Comparison of ENCODE assay signal across 1 cellular context in the genomic region with DNA sequence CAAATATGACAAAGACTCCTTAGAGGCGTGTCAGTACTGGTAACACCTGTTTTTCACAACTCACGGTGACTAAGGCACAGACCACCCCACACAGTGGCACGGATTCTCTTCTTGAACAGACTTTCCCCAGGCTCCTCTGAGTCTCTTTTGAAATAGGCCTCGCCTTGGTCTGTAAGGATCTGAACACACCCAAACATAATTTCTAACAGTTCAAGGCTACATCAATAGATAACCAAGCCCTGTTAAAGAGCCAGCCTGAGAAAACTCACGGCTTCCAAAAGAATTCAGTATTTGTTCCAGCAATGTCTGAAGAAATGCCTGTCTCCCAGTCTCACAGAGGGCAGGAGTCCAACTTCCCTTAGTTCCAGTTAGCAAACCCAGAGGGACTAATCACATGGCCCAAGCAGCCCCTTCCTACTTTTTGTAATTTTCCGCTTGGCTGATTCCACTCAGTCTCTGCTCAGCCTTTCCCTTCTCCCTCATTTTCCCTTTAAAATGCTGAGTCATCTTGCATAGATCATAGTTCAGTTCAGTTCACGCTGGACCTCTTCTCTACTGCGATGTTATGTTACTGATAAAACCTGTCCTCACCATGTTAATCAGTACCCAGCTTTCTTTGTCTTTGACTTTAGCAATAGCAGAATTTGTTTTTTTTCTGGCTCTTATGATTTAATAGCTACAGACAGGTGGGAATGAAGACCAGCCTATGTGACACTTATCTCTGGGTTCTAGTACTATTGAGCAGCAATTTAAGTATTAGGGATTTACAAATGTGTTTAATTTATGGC.
A peak's percentile ranks its signal among the peaks of the same experiment; 100 is the strongest.
TF ChIP-seq lines count a peak whose summit lies in the region.

No MANE protein-coding gene starts in this region.

TF ChIP-seq in K562, 482 proteins besides CTCF, POLR2A, EP300 and RAD21 (continued from another document and continues in another):
- TF ChIP-seq, protein P1, sequence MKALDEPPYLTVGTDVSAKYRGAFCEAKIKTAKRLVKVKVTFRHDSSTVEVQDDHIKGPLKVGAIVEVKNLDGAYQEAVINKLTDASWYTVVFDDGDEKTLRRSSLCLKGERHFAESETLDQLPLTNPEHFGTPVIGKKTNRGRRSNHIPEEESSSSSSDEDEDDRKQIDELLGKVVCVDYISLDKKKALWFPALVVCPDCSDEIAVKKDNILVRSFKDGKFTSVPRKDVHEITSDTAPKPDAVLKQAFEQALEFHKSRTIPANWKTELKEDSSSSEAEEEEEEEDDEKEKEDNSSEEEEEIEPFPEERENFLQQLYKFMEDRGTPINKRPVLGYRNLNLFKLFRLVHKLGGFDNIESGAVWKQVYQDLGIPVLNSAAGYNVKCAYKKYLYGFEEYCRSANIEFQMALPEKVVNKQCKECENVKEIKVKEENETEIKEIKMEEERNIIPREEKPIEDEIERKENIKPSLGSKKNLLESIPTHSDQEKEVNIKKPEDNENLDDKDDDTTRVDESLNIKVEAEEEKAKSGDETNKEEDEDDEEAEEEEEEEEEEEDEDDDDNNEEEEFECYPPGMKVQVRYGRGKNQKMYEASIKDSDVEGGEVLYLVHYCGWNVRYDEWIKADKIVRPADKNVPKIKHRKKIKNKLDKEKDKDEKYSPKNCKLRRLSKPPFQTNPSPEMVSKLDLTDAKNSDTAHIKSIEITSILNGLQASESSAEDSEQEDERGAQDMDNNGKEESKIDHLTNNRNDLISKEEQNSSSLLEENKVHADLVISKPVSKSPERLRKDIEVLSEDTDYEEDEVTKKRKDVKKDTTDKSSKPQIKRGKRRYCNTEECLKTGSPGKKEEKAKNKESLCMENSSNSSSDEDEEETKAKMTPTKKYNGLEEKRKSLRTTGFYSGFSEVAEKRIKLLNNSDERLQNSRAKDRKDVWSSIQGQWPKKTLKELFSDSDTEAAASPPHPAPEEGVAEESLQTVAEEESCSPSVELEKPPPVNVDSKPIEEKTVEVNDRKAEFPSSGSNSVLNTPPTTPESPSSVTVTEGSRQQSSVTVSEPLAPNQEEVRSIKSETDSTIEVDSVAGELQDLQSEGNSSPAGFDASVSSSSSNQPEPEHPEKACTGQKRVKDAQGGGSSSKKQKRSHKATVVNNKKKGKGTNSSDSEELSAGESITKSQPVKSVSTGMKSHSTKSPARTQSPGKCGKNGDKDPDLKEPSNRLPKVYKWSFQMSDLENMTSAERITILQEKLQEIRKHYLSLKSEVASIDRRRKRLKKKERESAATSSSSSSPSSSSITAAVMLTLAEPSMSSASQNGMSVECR (CRISPR knock-in tag; IDR thresholded peaks at IDR 0.05), result no peak
- TF ChIP-seq TBL1XR1 (IDR thresholded peaks at IDR 0.05; ENCODE audit: low read length in 2 of 2) (peak; percentile 73 to 91; a peak in 3 of 4 replicates), SIX5 (IDR thresholded peaks at IDR 0.05; ENCODE audit: borderline replicate concordance in 1 of 2, insufficient read depth in 1 of 2, low read depth in 1 of 2, low read length in 2 of 2) (no peak), ZEB2 (IDR thresholded peaks at IDR 0.05) (peak; percentile 69), RFX5 (IDR thresholded peaks at IDR 0.05; ENCODE audit: low read depth, low read length) (no peak), MCM2 (IDR thresholded peaks at IDR 0.05; ENCODE audit: low read depth) (no peak), KLF16 (IDR thresholded peaks at IDR 0.05) (no peak), RBM15 (IDR thresholded peaks at IDR 0.05; ENCODE audit: insufficient read depth, low read length) (no peak), HNRNPH1 (optimal IDR thresholded peaks at IDR 0.05; ENCODE audit: low read depth, low read length) (no peak), ZNF639 (CRISPR knock-in tag; conservative IDR thresholded peaks at IDR 0.05 in 1 of 2, IDR thresholded peaks at IDR 0.05 in 1 of 2) (peak in 1 of 2 experiments; percentile 76; a peak in 2 of 4 replicates), MNT (conservative IDR thresholded peaks at IDR 0.05) (peak; percentile 55 to 65; a peak in 3 of 4 replicates), ZNF551 (CRISPR knock-in tag; IDR thresholded peaks at IDR 0.05) (no peak), XRCC3 (IDR thresholded peaks at IDR 0.05) (no peak), ZNF174 (CRISPR knock-in tag; IDR thresholded peaks at IDR 0.05) (no peak), MYNN (IDR thresholded peaks at IDR 0.05) (no peak), MYNN (CRISPR knock-in tag; IDR thresholded peaks at IDR 0.05) (no peak), THRB (CRISPR knock-in tag; conservative IDR thresholded peaks at IDR 0.05) (no peak), ZC3H4 (CRISPR knock-in tag; IDR thresholded peaks at IDR 0.05; ENCODE audit: borderline replicate concordance) (no peak), EWSR1 (IDR thresholded peaks at IDR 0.05; ENCODE audit: borderline replicate concordance, low read depth, partially characterized antibody) (no peak), PRMT5 (CRISPR knock-in tag; IDR thresholded peaks at IDR 0.05) (no peak), TAF9B (IDR thresholded peaks at IDR 0.05; ENCODE audit: partially characterized antibody) (peak; percentile 90), KLF13 (tag; IDR thresholded peaks at IDR 0.05; ENCODE audit: borderline replicate concordance, low read depth) (no peak), STAG1 (CRISPR knock-in tag; IDR thresholded peaks at IDR 0.05; ENCODE audit: borderline replicate concordance) (no peak), LEF1 (IDR thresholded peaks at IDR 0.05) (peak; percentile 96)
- TF ChIP-seq, protein P2, sequence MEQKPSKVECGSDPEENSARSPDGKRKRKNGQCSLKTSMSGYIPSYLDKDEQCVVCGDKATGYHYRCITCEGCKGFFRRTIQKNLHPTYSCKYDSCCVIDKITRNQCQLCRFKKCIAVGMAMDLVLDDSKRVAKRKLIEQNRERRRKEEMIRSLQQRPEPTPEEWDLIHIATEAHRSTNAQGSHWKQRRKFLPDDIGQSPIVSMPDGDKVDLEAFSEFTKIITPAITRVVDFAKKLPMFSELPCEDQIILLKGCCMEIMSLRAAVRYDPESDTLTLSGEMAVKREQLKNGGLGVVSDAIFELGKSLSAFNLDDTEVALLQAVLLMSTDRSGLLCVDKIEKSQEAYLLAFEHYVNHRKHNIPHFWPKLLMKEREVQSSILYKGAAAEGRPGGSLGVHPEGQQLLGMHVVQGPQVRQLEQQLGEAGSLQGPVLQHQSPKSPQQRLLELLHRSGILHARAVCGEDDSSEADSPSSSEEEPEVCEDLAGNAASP (IDR thresholded peaks at IDR 0.05), result peak; percentile 85
- TF ChIP-seq, protein P3, sequence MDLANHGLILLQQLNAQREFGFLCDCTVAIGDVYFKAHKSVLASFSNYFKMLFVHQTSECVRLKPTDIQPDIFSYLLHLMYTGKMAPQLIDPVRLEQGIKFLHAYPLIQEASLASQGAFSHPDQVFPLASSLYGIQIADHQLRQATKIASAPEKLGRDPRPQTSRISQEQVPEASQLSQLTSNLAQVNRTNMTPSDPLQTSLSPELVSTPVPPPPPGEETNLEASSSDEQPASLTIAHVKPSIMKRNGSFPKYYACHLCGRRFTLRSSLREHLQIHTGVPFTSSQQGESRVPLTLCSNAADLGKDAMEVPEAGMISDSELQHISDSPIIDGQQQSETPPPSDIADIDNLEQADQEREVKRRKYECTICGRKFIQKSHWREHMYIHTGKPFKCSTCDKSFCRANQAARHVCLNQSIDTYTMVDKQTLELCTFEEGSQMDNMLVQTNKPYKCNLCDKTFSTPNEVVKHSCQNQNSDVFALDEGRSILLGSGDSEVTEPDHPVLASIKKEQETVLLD (IDR thresholded peaks at IDR 0.05), result peak; percentile 68; the same call in 1 of the 2 replicates
- TF ChIP-seq, protein P4, sequence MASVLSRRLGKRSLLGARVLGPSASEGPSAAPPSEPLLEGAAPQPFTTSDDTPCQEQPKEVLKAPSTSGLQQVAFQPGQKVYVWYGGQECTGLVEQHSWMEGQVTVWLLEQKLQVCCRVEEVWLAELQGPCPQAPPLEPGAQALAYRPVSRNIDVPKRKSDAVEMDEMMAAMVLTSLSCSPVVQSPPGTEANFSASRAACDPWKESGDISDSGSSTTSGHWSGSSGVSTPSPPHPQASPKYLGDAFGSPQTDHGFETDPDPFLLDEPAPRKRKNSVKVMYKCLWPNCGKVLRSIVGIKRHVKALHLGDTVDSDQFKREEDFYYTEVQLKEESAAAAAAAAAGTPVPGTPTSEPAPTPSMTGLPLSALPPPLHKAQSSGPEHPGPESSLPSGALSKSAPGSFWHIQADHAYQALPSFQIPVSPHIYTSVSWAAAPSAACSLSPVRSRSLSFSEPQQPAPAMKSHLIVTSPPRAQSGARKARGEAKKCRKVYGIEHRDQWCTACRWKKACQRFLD (CRISPR knock-in tag; IDR thresholded peaks at IDR 0.05), result peak; percentile 90
- TF ChIP-seq, protein P5, sequence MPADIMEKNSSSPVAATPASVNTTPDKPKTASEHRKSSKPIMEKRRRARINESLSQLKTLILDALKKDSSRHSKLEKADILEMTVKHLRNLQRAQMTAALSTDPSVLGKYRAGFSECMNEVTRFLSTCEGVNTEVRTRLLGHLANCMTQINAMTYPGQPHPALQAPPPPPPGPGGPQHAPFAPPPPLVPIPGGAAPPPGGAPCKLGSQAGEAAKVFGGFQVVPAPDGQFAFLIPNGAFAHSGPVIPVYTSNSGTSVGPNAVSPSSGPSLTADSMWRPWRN (IDR thresholded peaks at IDR 0.05; ENCODE audit: low read depth), result 0 out of 2 replicates have a peak, but pooled peaks have one; percentile 38
- TF ChIP-seq, protein P6, sequence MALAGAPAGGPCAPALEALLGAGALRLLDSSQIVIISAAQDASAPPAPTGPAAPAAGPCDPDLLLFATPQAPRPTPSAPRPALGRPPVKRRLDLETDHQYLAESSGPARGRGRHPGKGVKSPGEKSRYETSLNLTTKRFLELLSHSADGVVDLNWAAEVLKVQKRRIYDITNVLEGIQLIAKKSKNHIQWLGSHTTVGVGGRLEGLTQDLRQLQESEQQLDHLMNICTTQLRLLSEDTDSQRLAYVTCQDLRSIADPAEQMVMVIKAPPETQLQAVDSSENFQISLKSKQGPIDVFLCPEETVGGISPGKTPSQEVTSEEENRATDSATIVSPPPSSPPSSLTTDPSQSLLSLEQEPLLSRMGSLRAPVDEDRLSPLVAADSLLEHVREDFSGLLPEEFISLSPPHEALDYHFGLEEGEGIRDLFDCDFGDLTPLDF (CRISPR knock-in tag; IDR thresholded peaks at IDR 0.05), result no peak
- TF ChIP-seq, protein P7, sequence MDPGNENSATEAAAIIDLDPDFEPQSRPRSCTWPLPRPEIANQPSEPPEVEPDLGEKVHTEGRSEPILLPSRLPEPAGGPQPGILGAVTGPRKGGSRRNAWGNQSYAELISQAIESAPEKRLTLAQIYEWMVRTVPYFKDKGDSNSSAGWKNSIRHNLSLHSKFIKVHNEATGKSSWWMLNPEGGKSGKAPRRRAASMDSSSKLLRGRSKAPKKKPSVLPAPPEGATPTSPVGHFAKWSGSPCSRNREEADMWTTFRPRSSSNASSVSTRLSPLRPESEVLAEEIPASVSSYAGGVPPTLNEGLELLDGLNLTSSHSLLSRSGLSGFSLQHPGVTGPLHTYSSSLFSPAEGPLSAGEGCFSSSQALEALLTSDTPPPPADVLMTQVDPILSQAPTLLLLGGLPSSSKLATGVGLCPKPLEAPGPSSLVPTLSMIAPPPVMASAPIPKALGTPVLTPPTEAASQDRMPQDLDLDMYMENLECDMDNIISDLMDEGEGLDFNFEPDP (CRISPR knock-in tag; IDR thresholded peaks at IDR 0.05), result no peak
- TF ChIP-seq, protein P8, sequence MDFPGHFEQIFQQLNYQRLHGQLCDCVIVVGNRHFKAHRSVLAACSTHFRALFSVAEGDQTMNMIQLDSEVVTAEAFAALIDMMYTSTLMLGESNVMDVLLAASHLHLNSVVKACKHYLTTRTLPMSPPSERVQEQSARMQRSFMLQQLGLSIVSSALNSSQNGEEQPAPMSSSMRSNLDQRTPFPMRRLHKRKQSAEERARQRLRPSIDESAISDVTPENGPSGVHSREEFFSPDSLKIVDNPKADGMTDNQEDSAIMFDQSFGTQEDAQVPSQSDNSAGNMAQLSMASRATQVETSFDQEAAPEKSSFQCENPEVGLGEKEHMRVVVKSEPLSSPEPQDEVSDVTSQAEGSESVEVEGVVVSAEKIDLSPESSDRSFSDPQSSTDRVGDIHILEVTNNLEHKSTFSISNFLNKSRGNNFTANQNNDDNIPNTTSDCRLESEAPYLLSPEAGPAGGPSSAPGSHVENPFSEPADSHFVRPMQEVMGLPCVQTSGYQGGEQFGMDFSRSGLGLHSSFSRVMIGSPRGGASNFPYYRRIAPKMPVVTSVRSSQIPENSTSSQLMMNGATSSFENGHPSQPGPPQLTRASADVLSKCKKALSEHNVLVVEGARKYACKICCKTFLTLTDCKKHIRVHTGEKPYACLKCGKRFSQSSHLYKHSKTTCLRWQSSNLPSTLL (IDR thresholded peaks at IDR 0.05), result no peak
